Comparison of ENCODE assay signal across 33 cellular contexts in genomic region chr5:69288668-69289067, GRCh38.
"Had no signal": no experiment of that assay in that cellular context is flagged by ENCODE, and none has a peak within 500 bp of the region (broad histone marks: within the 10 kb centered on the region; RNA-seq: fewer than 3 reads in every experiment).

No MANE protein-coding gene starts in this region.

- H3K27ac Mint-ChIP-seq: activated CD8-positive, alpha-beta memory T cell treated with anti-CD3 and anti-CD28 coated beads, Interleukin-2, amount 10 ng/mL, durations not matched to agents 7 days and 5 days; activated CD8-positive, alpha-beta T cell treated with anti-CD3 and anti-CD28 coated beads, Interleukin-2, amount 10 ng/mL, durations not matched to agents 7 days and 5 days; effector memory CD8-positive, alpha-beta T cell; nephron; stimulated activated effector memory CD8-positive, alpha-beta T cell treated with anti-CD3 and anti-CD28 coated beads, Interleukin-12 subunit alpha, Interleukin-12 subunit beta, amount 100 ng/mL, for 72 hours; T-helper 17 cell had no signal

- H3K4me1 Mint-ChIP-seq: activated CD8-positive, alpha-beta memory T cell treated with anti-CD3 and anti-CD28 coated beads, Interleukin-2, amount 10 ng/mL, durations not matched to agents 7 days and 5 days; stimulated activated effector memory CD8-positive, alpha-beta T cell treated with anti-CD3 and anti-CD28 coated beads, Interleukin-12 subunit alpha, Interleukin-12 subunit beta, amount 100 ng/mL, for 72 hours had no signal

- H2AFZ ChIP-seq: hepatocyte had no signal

- H3K27me3 ChIP-seq: adrenal gland, body of pancreas, gastroesophageal sphincter, hepatocyte, pancreas, stomach, thyroid gland, upper lobe of left lung, vagina had no signal

- H3K36me3 Mint-ChIP-seq: activated naive CD4-positive, alpha-beta T cell treated with anti-CD3 and anti-CD28 coated beads, Interleukin-2, amount 50 U/mL, for 72 hours had no signal

- H3K4me3 Mint-ChIP-seq: activated CD8-positive, alpha-beta memory T cell treated with anti-CD3 and anti-CD28 coated beads, Interleukin-2, amount 10 ng/mL, durations not matched to agents 7 days and 5 days; activated CD8-positive, alpha-beta T cell treated with anti-CD3 and anti-CD28 coated beads, Interleukin-2, amount 10 ng/mL, durations not matched to agents 7 days and 5 days; effector memory CD8-positive, alpha-beta T cell; nephron; stimulated activated effector memory CD8-positive, alpha-beta T cell treated with anti-CD3 and anti-CD28 coated beads, Interleukin-12 subunit alpha, Interleukin-12 subunit beta, amount 100 ng/mL, for 72 hours; T-helper 17 cell had no signal

- H3K9me3 ChIP-seq: adrenal gland, body of pancreas, gastroesophageal sphincter, pancreas, prostate gland, stomach, thyroid gland, upper lobe of left lung, vagina had no signal

- H3K36me3 ChIP-seq: adrenal gland, prostate gland had no signal

- H3K9me3 Mint-ChIP-seq: activated naive CD4-positive, alpha-beta T cell treated with anti-CD3 and anti-CD28 coated beads, Interleukin-2, amount 50 U/mL, for 72 hours; effector memory CD8-positive, alpha-beta T cell; nephron; stimulated activated effector memory CD8-positive, alpha-beta T cell treated with anti-CD3 and anti-CD28 coated beads, Interleukin-12 subunit alpha, Interleukin-12 subunit beta, amount 100 ng/mL, for 72 hours had no signal

- H3K4me3 ChIP-seq: adrenal gland, body of pancreas, gastroesophageal sphincter, hepatocyte, pancreas, prostate gland, skin epidermis, stomach, thyroid gland, upper lobe of left lung, vagina had no signal

- DNase-seq: activated CD4-positive, alpha-beta T cell treated with anti-CD3 and anti-CD28 coated beads for 1 hour; activated CD8-positive, alpha-beta memory T cell treated with anti-CD3 and anti-CD28 coated beads, Interleukin-2, amount 10 ng/mL, durations not matched to agents 7 days and 5 days; activated CD8-positive, alpha-beta T cell treated with anti-CD3 and anti-CD28 coated beads, Interleukin-2, amount 10 ng/mL, durations not matched to agents 7 days and 5 days; activated naive CD4-positive, alpha-beta T cell; activated T-cell treated with anti-CD3 and anti-CD28 coated beads, Interleukin-2, amount 50 U/mL, for 48 hours; adrenal gland; aorta; body of pancreas; effector memory CD8-positive, alpha-beta T cell; left cardiac atrium; left ventricle myocardium superior; nucleus accumbens; pancreas; retina; stimulated activated CD4-positive, alpha-beta T cell treated with anti-CD3 and anti-CD28 coated beads, Interleukin-12 subunit alpha, Interleukin-12 subunit beta, amount 100 ng/mL, for 4 hours; stimulated activated CD4-positive, alpha-beta T cell treated with anti-CD3 and anti-CD28 coated beads, Interleukin-4, amount 100 ng/mL, for 1 hour; stomach; T-helper 17 cell; T1000; thyroid gland; upper lobe of left lung had no signal

- H3K4me2 ChIP-seq: hepatocyte had no signal

- H3K4me1 ChIP-seq: adrenal gland, body of pancreas, gastroesophageal sphincter, pancreas, prostate gland, stomach, thyroid gland, upper lobe of left lung, vagina had no signal

- FAIRE-seq: colon, endothelial cell of umbilical vein, keratinocyte, pancreas had no signal

- H3K27ac ChIP-seq: adrenal gland, body of pancreas, gastroesophageal sphincter, hepatocyte, pancreas, prostate gland, skin epidermis, stomach, thyroid gland, upper lobe of left lung, vagina had no signal

- H3K79me2 ChIP-seq: hepatocyte had no signal

- ATAC-seq: activated CD8-positive, alpha-beta memory T cell treated with anti-CD3 and anti-CD28 coated beads, Interleukin-2, amount 10 ng/mL, durations not matched to agents 7 days and 5 days; activated CD8-positive, alpha-beta T cell treated with anti-CD3 and anti-CD28 coated beads, Interleukin-2, amount 10 ng/mL, durations not matched to agents 7 days and 5 days; body of pancreas; effector memory CD8-positive, alpha-beta T cell; gastroesophageal sphincter; left cardiac atrium; left ventricle myocardium superior; pancreas; sciatic nerve; stimulated activated effector memory CD8-positive, alpha-beta T cell treated with anti-CD3 and anti-CD28 coated beads, Interleukin-12 subunit alpha, Interleukin-12 subunit beta, amount 100 ng/mL, for 72 hours; T-helper 17 cell had no signal

- H3K27me3 Mint-ChIP-seq: activated CD8-positive, alpha-beta memory T cell treated with anti-CD3 and anti-CD28 coated beads, Interleukin-2, amount 10 ng/mL, durations not matched to agents 7 days and 5 days; effector memory CD8-positive, alpha-beta T cell; T-helper 17 cell had no signal
